1 cellular context compared by ENCODE assay signal in the genomic region with DNA sequence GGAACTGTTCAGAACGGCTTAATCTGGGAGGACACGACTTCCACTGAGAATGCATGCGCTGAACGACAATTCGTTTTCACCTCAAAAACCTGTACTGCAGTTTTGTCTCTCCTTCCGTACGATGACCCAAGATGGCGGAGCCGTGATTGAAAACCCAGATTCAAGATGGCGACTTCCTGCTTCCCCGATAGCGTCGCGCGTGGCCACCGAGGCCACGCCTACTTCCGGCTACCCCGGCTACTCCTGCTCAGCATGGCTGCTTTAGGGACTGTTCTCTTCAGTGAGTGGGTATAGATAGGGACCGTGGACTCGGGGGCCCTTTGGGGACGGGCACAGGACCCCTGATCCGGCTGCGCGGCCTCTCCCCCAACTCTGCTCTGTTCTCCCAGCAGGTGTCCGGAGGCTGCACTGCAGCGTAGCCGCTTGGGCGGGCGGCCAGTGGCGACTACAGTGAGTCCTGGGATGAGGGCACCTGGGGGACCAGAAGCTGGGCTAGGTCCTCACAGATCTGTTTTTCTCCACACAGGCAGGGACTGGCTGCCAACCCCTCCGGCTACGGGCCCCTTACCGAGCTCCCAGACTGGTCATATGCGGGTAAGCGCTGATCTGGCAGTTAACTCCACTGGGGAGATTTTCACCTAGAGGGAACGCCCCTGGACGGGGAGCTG.
TF ChIP-seq lines count a peak whose summit lies in the region.

Gene MRPL52 (plus strand): TSS at position 227 of the 668 bp plus-strand sequence. CDS start 26 bp downstream, at position 253.

TF ChIP-seq in GM12878, 131 proteins besides CTCF, POLR2A, EP300 and RAD21 (continued from another document):
- TF ChIP-seq RELB (IDR thresholded peaks at IDR 0.05; ENCODE audit: low read depth), result peak; percentile 92
- TF ChIP-seq, protein P1, sequence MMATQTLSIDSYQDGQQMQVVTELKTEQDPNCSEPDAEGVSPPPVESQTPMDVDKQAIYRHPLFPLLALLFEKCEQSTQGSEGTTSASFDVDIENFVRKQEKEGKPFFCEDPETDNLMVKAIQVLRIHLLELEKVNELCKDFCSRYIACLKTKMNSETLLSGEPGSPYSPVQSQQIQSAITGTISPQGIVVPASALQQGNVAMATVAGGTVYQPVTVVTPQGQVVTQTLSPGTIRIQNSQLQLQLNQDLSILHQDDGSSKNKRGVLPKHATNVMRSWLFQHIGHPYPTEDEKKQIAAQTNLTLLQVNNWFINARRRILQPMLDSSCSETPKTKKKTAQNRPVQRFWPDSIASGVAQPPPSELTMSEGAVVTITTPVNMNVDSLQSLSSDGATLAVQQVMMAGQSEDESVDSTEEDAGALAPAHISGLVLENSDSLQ (IDR thresholded peaks at IDR 0.05), result peak; percentile 38; the same call in 1 of the 2 replicates
- 0 out of 2 replicates have a peak, but pooled peaks have one; percentile 11 for TF ChIP-seq MAX (IDR thresholded peaks at IDR 0.05; ENCODE audit: low read depth, low read length)
- TF ChIP-seq, protein P2, sequence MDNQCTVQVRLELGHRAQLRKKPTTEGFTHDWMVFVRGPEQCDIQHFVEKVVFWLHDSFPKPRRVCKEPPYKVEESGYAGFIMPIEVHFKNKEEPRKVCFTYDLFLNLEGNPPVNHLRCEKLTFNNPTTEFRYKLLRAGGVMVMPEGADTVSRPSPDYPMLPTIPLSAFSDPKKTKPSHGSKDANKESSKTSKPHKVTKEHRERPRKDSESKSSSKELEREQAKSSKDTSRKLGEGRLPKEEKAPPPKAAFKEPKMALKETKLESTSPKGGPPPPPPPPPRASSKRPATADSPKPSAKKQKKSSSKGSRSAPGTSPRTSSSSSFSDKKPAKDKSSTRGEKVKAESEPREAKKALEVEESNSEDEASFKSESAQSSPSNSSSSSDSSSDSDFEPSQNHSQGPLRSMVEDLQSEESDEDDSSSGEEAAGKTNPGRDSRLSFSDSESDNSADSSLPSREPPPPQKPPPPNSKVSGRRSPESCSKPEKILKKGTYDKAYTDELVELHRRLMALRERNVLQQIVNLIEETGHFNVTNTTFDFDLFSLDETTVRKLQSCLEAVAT (IDR thresholded peaks at IDR 0.05), result 0 out of 2 replicates have a peak, but pooled peaks have one; percentile 88
